Comparison of ENCODE assay signal across 8 cellular contexts in genomic region chr19:40411125-40411842, GRCh38. TPM values are rescaled to one million over a fixed set of nuclear protein-coding genes. Genes with fewer than 3 reads are reported as not detected.
A peak's percentile ranks its signal among the peaks of the same experiment; 100 is the strongest.
DNase-seq lines count a peak whose midpoint lies in the region; TF ChIP-seq lines count a peak whose summit lies in the region.
"Had no signal": no experiment of that assay in that cellular context is flagged by ENCODE, and none has a peak within 500 bp of the region (broad histone marks: within the 10 kb centered on the region; RNA-seq: fewer than 3 reads in every experiment).

No MANE protein-coding gene starts in this region.

- no peaks in the 10 kb centered on the region for H3K9me3 Mint-ChIP-seq in activated naive CD4-positive, alpha-beta T cell treated with anti-CD3 and anti-CD28 coated beads, Interleukin-2, amount 10 ng/mL, durations not matched to agents 7 days and 5 days

- TF ChIP-seq CTCF in OCI-LY1 (IDR thresholded peaks at IDR 0.05; ENCODE audit: low read length) (no peak), left ventricle myocardium inferior (IDR thresholded peaks at IDR 0.05; ENCODE audit: borderline replicate concordance) (no peak), transverse colon (IDR thresholded peaks at IDR 0.05) (no peak)

- no peaks in the 10 kb centered on the region for H3K36me3 ChIP-seq in OCI-LY1 (ENCODE audit: insufficient read depth, low read length)
- H3K36me3 ChIP-seq in left ventricle myocardium inferior = no peaks in the 10 kb centered on the region
- H3K36me3 ChIP-seq in transverse colon = no peaks in the 10 kb centered on the region
- H3K36me3 ChIP-seq in SJCRH30 = no peaks in the 10 kb centered on the region

- no peaks in the 10 kb centered on the region for H3K36me3 Mint-ChIP-seq in activated naive CD4-positive, alpha-beta T cell treated with anti-CD3 and anti-CD28 coated beads, Interleukin-2, amount 10 ng/mL, durations not matched to agents 7 days and 5 days

- peaks cover 17% of the 10 kb centered on the region for H3K4me1 Mint-ChIP-seq in activated naive CD4-positive, alpha-beta T cell treated with anti-CD3 and anti-CD28 coated beads, Interleukin-2, amount 10 ng/mL, durations not matched to agents 7 days and 5 days

- H3K4me2 ChIP-seq in OCI-LY1 (ENCODE audit: low read length) = peak overlapping the region; percentile 51

- peaks cover 22% of the 10 kb centered on the region for H3K27me3 Mint-ChIP-seq in activated naive CD4-positive, alpha-beta T cell treated with anti-CD3 and anti-CD28 coated beads, Interleukin-2, amount 10 ng/mL, durations not matched to agents 7 days and 5 days

- H3K27ac Mint-ChIP-seq in activated naive CD4-positive, alpha-beta T cell treated with anti-CD3 and anti-CD28 coated beads, Interleukin-2, amount 10 ng/mL, durations not matched to agents 7 days and 5 days = no peak overlapping the region

- no peak for TF ChIP-seq POLR2A in transverse colon (IDR thresholded peaks at IDR 0.05)

- no peaks in the 10 kb centered on the region for H3K9me2 ChIP-seq in OCI-LY1 (ENCODE audit: low read depth, low read length)

- DNase-seq in left ventricle myocardium inferior = peak; percentile 70
- DNase-seq in transverse colon = peak; percentile 40
- no peak for DNase-seq in activated CD4-positive, alpha-beta T cell treated with anti-CD3 and anti-CD28 coated beads, Interleukin-2, amount 50 U/mL, for 4 hours
- no peak for DNase-seq in SJCRH30
- no peak for DNase-seq in activated naive CD4-positive, alpha-beta T cell treated with anti-CD3 and anti-CD28 coated beads, Interleukin-2, amount 10 ng/mL, durations not matched to agents 7 days and 5 days
- DNase-seq: DMS79 treated with DMSO at 0.1 percent for 48 hours, foreskin fibroblast had no signal

- in situ Hi-C loops in transverse colon (cut with MboI; ENCODE audit: low pct_ligation_motif_present in 1 of 4, low pct_unique_long_range_greater_than_20kb in 1 of 4, low sequenced_read_pairs in 3 of 4) = loop anchor here in 1 of 4 donors (25.0 kb wide), 1 partner anchor 124 kb away; the partner anchor contains the start of gene AKT2

- no peaks in the 10 kb centered on the region for H3K79me2 ChIP-seq in OCI-LY1 (ENCODE audit: insufficient read depth, low read length)

- CTCF ChIA-PET in activated naive CD4-positive, alpha-beta T cell treated with anti-CD3 and anti-CD28 coated beads, Interleukin-2, amount 10 ng/mL, durations not matched to agents 7 days and 5 days (lab: Charles Lee) = interaction anchor here (2.6 kb wide), 1 partner anchor 10 kb away, joined by 9 read pairs; no protein-coding TSS in a partner anchor

- no peaks in the 10 kb centered on the region for H4K20me1 ChIP-seq in OCI-LY1 (ENCODE audit: insufficient read depth, low read length)

- H3K4me1 ChIP-seq in OCI-LY1 (ENCODE audit: insufficient read depth, low read length, severe bottlenecking) (peaks cover 70% of the 10 kb centered on the region), left ventricle myocardium inferior (peaks cover 63% of the 10 kb centered on the region), transverse colon (peaks cover 0 to 5% (median 0%) of the 10 kb centered on the region in 4 donors), SJCRH30 (peaks cover 11% of the 10 kb centered on the region; the same call in 1 of the 2 replicates)

- H3K27me3 ChIP-seq in OCI-LY1 (ENCODE audit: insufficient read depth, low read length) = no peaks in the 10 kb centered on the region
- H3K27me3 ChIP-seq in left ventricle myocardium inferior (ENCODE audit: low read depth) = no peaks in the 10 kb centered on the region
- no peaks in the 10 kb centered on the region for H3K27me3 ChIP-seq in transverse colon
- peaks cover 10% of the 10 kb centered on the region for H3K27me3 ChIP-seq in SJCRH30

- H3K4me3 Mint-ChIP-seq in activated naive CD4-positive, alpha-beta T cell treated with anti-CD3 and anti-CD28 coated beads, Interleukin-2, amount 10 ng/mL, durations not matched to agents 7 days and 5 days = no peak overlapping the region

- peak overlapping the region; percentile 53 for H3K4me3 ChIP-seq in OCI-LY1 (ENCODE audit: low read depth, low read length, poor library complexity, severe bottlenecking)
- H3K4me3 ChIP-seq in left ventricle myocardium inferior = peak overlapping the region; percentile 33
- no peak overlapping the region for H3K4me3 ChIP-seq in transverse colon
- H3K4me3 ChIP-seq in SJCRH30 = no peak overlapping the region

- H3F3A ChIP-seq in OCI-LY1 (ENCODE audit: insufficient read depth, low read length) = no peaks in the 10 kb centered on the region

- 50 to 60% methylated on average over 4 to 16 of the region's 16 CpGs for WGBS in transverse colon (ENCODE audit: low coverage in 1 of 2), 2 donors

- intact Hi-C loops in left ventricle myocardium inferior (cut with micrococcal nuclease) = no loop called here
- intact Hi-C loops in transverse colon (cut with DNase I; ENCODE audit: low total_unique reads) = no loop called here

- H2AFZ ChIP-seq in OCI-LY1 (ENCODE audit: low read length) = no peak overlapping the region

- peak overlapping the region; percentile 65 for H3K9ac ChIP-seq in OCI-LY1 (ENCODE audit: low read length)

- no peak for TF ChIP-seq EP300 in transverse colon (IDR thresholded peaks at IDR 0.05; ENCODE audit: low read depth)

- H3K27ac ChIP-seq in OCI-LY1 (ENCODE audit: low read depth, low read length, poor library complexity, severe bottlenecking) (peak overlapping the region; percentile 96), left ventricle myocardium inferior (replicated peaks) (peak overlapping the region; percentile 96), transverse colon (peak overlapping the region in 2 of 4 donors; percentile 18 to 51), SJCRH30 (no peak overlapping the region)

- H3K9me3 ChIP-seq in OCI-LY1 (ENCODE audit: low read length) (no peaks in the 10 kb centered on the region), left ventricle myocardium inferior (replicated peaks) (no peaks in the 10 kb centered on the region), transverse colon (no peaks in the 10 kb centered on the region), SJCRH30 (replicated peaks) (no peaks in the 10 kb centered on the region)

RNA-seq across cellular contexts. Expression of gene PRX, which starts 1.9 kb away (rescaled TPM):
- total RNA-seq in left ventricle myocardium inferior (3.3 TPM), transverse colon (1 to 10 TPM; 1.5 to 5.0 (median 2.6) TPM)
- total RNA-seq in SJCRH30 (2014; rRNA removed; shearing (Covaris generic)) = 2.9 and 4.0 TPM in 2 replicates

RNA-seq across cellular contexts. Expression of gene SERTAD1, which starts 14.5 kb away (rescaled TPM):
- total RNA-seq in left ventricle myocardium inferior (9.2 TPM), transverse colon (10 to 100 TPM in 3 of 4 donors, 1 to 10 TPM in 1; 2.6 to 30.3 (median 18.4) TPM)
- total RNA-seq in SJCRH30 (2014; rRNA removed; shearing (Covaris generic)) = 4.4 and 5.3 TPM in 2 replicates

RNA-seq across cellular contexts. Expression of gene HIPK4, which starts 21.3 kb away (rescaled TPM):
- total RNA-seq in left ventricle myocardium inferior = not detected
- total RNA-seq in transverse colon = under 1 TPM in 1 of 4 donors, not detected in 3; 0.48 TPM
- 0.10 TPM in 1 of 2 replicates, not detected in the other for total RNA-seq in SJCRH30 (2014; rRNA removed; shearing (Covaris generic))

RNA-seq across cellular contexts. Expression of gene SERTAD3, which starts 32.9 kb away (rescaled TPM):
- total RNA-seq in left ventricle myocardium inferior = 16.2 TPM
- total RNA-seq in transverse colon = 10 to 100 TPM; 14.1 to 31.0 (median 22.2) TPM
- 29.7 and 35.6 TPM in 2 replicates for total RNA-seq in SJCRH30 (2014; rRNA removed; shearing (Covaris generic))

RNA-seq across cellular contexts. Expression of gene BLVRB, which starts 54.3 kb away (rescaled TPM):
- total RNA-seq in left ventricle myocardium inferior (91.3 TPM), transverse colon (100 to 1,000 TPM in 3 of 4 donors, 10 to 100 TPM in 1; 81.5 to 193 (median 147) TPM)
- total RNA-seq in SJCRH30 (2014; rRNA removed; shearing (Covaris generic)) = 3.8 and 6.6 TPM in 2 replicates

Comparison
In these comparisons a context has a peak if more than half of its experiments do, and no peak if none do; other contexts are left out.
1. H3K4me3 ChIP-seq: peak in OCI-LY1 (single experiment) and left ventricle myocardium inferior (single experiment); none in transverse colon (0 of 4) and SJCRH30 (single experiment).
2. DNase-seq: peak in left ventricle myocardium inferior (single experiment) and transverse colon (single experiment); none in activated CD4-positive, alpha-beta T cell treated with anti-CD3 and anti-CD28 coated beads, Interleukin-2, amount 50 U/mL, for 4 hours (0 of 2), SJCRH30 (0 of 2) and activated naive CD4-positive, alpha-beta T cell treated with anti-CD3 and anti-CD28 coated beads, Interleukin-2, amount 10 ng/mL, durations not matched to agents 7 days and 5 days (single experiment).